ENCODE assay signal across 9 cellular contexts in the genomic region with DNA sequence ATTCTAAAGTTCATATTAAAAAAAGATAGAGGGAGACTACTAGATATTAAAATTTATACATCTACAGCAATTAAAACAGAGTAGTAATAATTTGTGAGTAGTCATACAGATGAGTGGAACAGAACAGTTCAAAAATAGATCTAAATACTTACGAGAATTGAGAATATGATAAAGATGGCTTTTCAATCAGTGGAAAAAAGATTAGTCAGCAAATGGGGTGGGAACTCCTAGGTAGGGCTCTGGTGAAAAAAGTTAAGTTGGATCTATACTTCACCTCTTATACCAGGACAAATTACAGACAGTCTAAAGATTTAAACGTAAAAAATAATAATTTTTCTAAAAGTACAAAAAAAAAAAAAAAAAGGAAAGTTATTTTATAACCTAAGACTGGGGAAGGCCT.
"Had no signal": no experiment of that assay in that cellular context is flagged by ENCODE, and none has a peak within 500 bp of the region (broad histone marks: within the 10 kb centered on the region; RNA-seq: fewer than 3 reads in every experiment).

No MANE protein-coding gene starts in this region.

- H3K4me1 ChIP-seq: HAP-1 had no signal

- H3K9me3 Mint-ChIP-seq: HFFc6 had no signal

- H3K27me3 Mint-ChIP-seq: IgD-negative memory B cell had no signal

- ATAC-seq: HCT116 had no signal

- H3K27ac Mint-ChIP-seq: HFFc6, IgD-negative memory B cell had no signal

- H2AFZ ChIP-seq: GM23248 had no signal

- H3K36me3 ChIP-seq: HAP-1 had no signal

- H3K9ac ChIP-seq: GM23248 had no signal

- H3K4me3 Mint-ChIP-seq: HFFc6, IgD-negative memory B cell had no signal

- H3K9me3 ChIP-seq: HAP-1 had no signal

- H3K27ac ChIP-seq: GM23248, HL-60 had no signal

- H3K4me1 Mint-ChIP-seq: IgD-negative memory B cell had no signal

- H3K4me3 ChIP-seq: GM23248, HAP-1 had no signal

- DNase-seq: GM23248, GOT3, H7, HFFc6, KG1 had no signal
